In genomic region chr3:22372292-22372949, GRCh38 we compare ENCODE assay signal across 11 cellular contexts.
DNase-seq lines count a peak whose midpoint lies in the region; ATAC-seq and TF ChIP-seq lines count a peak whose summit lies in the region.
"Had no signal": no experiment of that assay in that cellular context is flagged by ENCODE, and none has a peak within 500 bp of the region (broad histone marks: within the 10 kb centered on the region; RNA-seq: fewer than 3 reads in every experiment).

No MANE protein-coding gene starts in this region.

- H2AFZ ChIP-seq in SK-N-SH (ENCODE audit: low read depth) = no peak overlapping the region

- no peak for TF ChIP-seq CTCF in SK-N-SH (IDR thresholded peaks at IDR 0.05)

- intact Hi-C loops in Right ventricle myocardium superior (cut with DNase I) = no loop called here
- intact Hi-C loops in posterior cingulate gyrus (cut with DNase I) = no loop called here

- no peaks in the 10 kb centered on the region for H3K9me3 ChIP-seq in ES-I3 (ENCODE audit: control insufficient read depth, insufficient read depth, low read length)
- H3K9me3 ChIP-seq in SK-N-SH = no peaks in the 10 kb centered on the region
- H3K9me3 ChIP-seq: SJCRH30 had no signal

- H3K27me3 ChIP-seq in SK-N-SH (ENCODE audit: insufficient read depth) = peaks cover 5% of the 10 kb centered on the region; the same call in 1 of the 2 replicates

- no peaks in the 10 kb centered on the region for H3K79me2 ChIP-seq in SK-N-SH (ENCODE audit: insufficient read depth)

- H3K4me2 ChIP-seq in SK-N-SH = peak overlapping the region; percentile 60; the same call in 1 of the 2 replicates

- no peaks in the 10 kb centered on the region for H3K36me3 ChIP-seq in ES-I3 (ENCODE audit: insufficient read depth, low read length)
- no peaks in the 10 kb centered on the region for H3K36me3 ChIP-seq in SK-N-SH (replicated peaks in 1 of 2; ENCODE audit: control insufficient read depth in 1 of 2, insufficient read depth in 2 of 2, low read length in 1 of 2)
- H3K36me3 ChIP-seq: SJCRH30 had no signal

- H3K9ac ChIP-seq in ES-I3 (ENCODE audit: low read depth, low read length) (peak overlapping the region; percentile 60; the same call in 1 of the 2 replicates), SK-N-SH (no peak overlapping the region)

- H3K4me1 ChIP-seq in ES-I3 (ENCODE audit: insufficient read depth, low read length) = peaks cover 3% of the 10 kb centered on the region; the same call in 1 of the 2 replicates
- H3K4me1 ChIP-seq in SK-N-SH (ENCODE audit: control insufficient read depth in 1 of 2, insufficient read depth in 2 of 2, low read depth in 1 of 2, low read length in 1 of 2) = peaks cover 0 to 5% of the 10 kb centered on the region in 2 experiments; a peak in 2 of 4 replicates
- H3K4me1 ChIP-seq: SJCRH30 had no signal

- CTCF ChIA-PET in SK-N-SH (lab: Yijun Ruan, JAX) = interaction anchor here (0.9 to 1.2 kb wide), 3 partner anchors 9 to 588 kb away, joined by 3 read pairs; no protein-coding TSS in a partner anchor

- 15% methylated on average over 38 of the region's 70 CpGs for WGBS in SK-N-SH (ENCODE audit: low lambda C conversion rate)

- no peak for TF ChIP-seq RAD21 in SK-N-SH (IDR thresholded peaks at IDR 0.05; ENCODE audit: low read length)

- peaks cover 4% of the 10 kb centered on the region for H3F3A ChIP-seq in SK-N-SH (replicated peaks; ENCODE audit: insufficient read depth)

- POLR2A ChIA-PET in SK-N-SH (lab: Yijun Ruan, JAX) = no interaction called here

- TF ChIP-seq EP300 in SK-N-SH (IDR thresholded peaks at IDR 0.05; ENCODE audit: borderline replicate concordance in 1 of 2, low read depth in 1 of 2, low read length in 1 of 2) = no peak

- H3K4me3 ChIP-seq in SK-N-SH (ENCODE audit: low read depth in 2 of 2, low read length in 1 of 2) = peak overlapping the region; percentile 41 to 45; a peak in 3 of 4 replicates
- H3K4me3 ChIP-seq: SJCRH30 had no signal

- no peaks in the 10 kb centered on the region for H4K20me1 ChIP-seq in SK-N-SH (ENCODE audit: insufficient read depth)

- no peaks in the 10 kb centered on the region for H3K9me2 ChIP-seq in SK-N-SH

- ATAC-seq in Right ventricle myocardium superior (ENCODE audit: poor library complexity) (peak; percentile 53), GM18520 (IDR thresholded peaks at IDR 0.05; ENCODE audit: unreplicated experiment) (no peak), HG03159 (IDR thresholded peaks at IDR 0.05; ENCODE audit: unreplicated experiment) (no peak)

- DNase-seq in SK-N-SH (peak; percentile 81), Right ventricle myocardium superior (peak; percentile 30), posterior cingulate gyrus (peak in 6 of 10 donors; percentile 5 to 83 (median 46)), NAMALWA (ENCODE audit: low spot score) (no peak), SKM-1 treated with dmso at 0.1 percent for 144 hours (lab: John Stamatoyannopoulos, UW; ENCODE audit: unreplicated experiment) (no peak)
- DNase-seq: activated T-cell treated with anti-CD3 and anti-CD28 coated beads, Interleukin-2, amount 50 U/mL, for 4 hours; SJCRH30; stimulated activated CD4-positive, alpha-beta T cell treated with anti-CD3 and anti-CD28 coated beads, Interleukin-12 subunit alpha, Interleukin-12 subunit beta, amount 100 ng/mL, for 4 hours had no signal

- H3K27ac ChIP-seq in SK-N-SH (ENCODE audit: low read depth in 2 of 2, low read length in 1 of 2) = no peak overlapping the region
- H3K27ac ChIP-seq: SJCRH30 had no signal

TF ChIP-seq in SK-N-SH, 30 proteins besides CTCF, POLR2A, EP300 and RAD21 (continues in another document):
- TF ChIP-seq, protein P1, sequence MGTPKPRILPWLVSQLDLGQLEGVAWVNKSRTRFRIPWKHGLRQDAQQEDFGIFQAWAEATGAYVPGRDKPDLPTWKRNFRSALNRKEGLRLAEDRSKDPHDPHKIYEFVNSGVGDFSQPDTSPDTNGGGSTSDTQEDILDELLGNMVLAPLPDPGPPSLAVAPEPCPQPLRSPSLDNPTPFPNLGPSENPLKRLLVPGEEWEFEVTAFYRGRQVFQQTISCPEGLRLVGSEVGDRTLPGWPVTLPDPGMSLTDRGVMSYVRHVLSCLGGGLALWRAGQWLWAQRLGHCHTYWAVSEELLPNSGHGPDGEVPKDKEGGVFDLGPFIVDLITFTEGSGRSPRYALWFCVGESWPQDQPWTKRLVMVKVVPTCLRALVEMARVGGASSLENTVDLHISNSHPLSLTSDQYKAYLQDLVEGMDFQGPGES (IDR thresholded peaks at IDR 0.05; ENCODE audit: low read depth, low read length) = no peak
- TF ChIP-seq RXRA (IDR thresholded peaks at IDR 0.05; ENCODE audit: borderline replicate concordance, low read depth) (no peak), FOXM1 (IDR thresholded peaks at IDR 0.05; ENCODE audit: low read depth) (no peak), TCF12 (IDR thresholded peaks at IDR 0.05) (no peak), FOXJ3 (CRISPR knock-in tag; IDR thresholded peaks at IDR 0.05) (no peak), YY1 (IDR thresholded peaks at IDR 0.05; ENCODE audit: low read depth) (no peak), JUND (IDR thresholded peaks at IDR 0.05) (no peak), ZBTB33 (IDR thresholded peaks at IDR 0.05; ENCODE audit: borderline replicate concordance, low read depth) (no peak), RFX5 (IDR thresholded peaks at IDR 0.05; ENCODE audit: low read length) (no peak), NRF1 (IDR thresholded peaks at IDR 0.05; ENCODE audit: low read depth, low read length) (no peak), POLR2AphosphoS5 (IDR thresholded peaks at IDR 0.05; ENCODE audit: low read depth, low read length) (no peak), MEF2A (IDR thresholded peaks at IDR 0.05; ENCODE audit: borderline replicate concordance, low read depth) (no peak), GATA2 (CRISPR knock-in tag; IDR thresholded peaks at IDR 0.05) (no peak), TAF1 (IDR thresholded peaks at IDR 0.05; ENCODE audit: borderline replicate concordance, low read depth, low read length) (no peak), USF1 (IDR thresholded peaks at IDR 0.05; ENCODE audit: borderline replicate concordance, low read depth) (no peak), CHD2 (IDR thresholded peaks at IDR 0.05; ENCODE audit: low read length, partially characterized antibody) (no peak), SIN3A (IDR thresholded peaks at IDR 0.05; ENCODE audit: borderline replicate concordance, low read depth, low read length) (no peak)
- TF ChIP-seq, protein P2, sequence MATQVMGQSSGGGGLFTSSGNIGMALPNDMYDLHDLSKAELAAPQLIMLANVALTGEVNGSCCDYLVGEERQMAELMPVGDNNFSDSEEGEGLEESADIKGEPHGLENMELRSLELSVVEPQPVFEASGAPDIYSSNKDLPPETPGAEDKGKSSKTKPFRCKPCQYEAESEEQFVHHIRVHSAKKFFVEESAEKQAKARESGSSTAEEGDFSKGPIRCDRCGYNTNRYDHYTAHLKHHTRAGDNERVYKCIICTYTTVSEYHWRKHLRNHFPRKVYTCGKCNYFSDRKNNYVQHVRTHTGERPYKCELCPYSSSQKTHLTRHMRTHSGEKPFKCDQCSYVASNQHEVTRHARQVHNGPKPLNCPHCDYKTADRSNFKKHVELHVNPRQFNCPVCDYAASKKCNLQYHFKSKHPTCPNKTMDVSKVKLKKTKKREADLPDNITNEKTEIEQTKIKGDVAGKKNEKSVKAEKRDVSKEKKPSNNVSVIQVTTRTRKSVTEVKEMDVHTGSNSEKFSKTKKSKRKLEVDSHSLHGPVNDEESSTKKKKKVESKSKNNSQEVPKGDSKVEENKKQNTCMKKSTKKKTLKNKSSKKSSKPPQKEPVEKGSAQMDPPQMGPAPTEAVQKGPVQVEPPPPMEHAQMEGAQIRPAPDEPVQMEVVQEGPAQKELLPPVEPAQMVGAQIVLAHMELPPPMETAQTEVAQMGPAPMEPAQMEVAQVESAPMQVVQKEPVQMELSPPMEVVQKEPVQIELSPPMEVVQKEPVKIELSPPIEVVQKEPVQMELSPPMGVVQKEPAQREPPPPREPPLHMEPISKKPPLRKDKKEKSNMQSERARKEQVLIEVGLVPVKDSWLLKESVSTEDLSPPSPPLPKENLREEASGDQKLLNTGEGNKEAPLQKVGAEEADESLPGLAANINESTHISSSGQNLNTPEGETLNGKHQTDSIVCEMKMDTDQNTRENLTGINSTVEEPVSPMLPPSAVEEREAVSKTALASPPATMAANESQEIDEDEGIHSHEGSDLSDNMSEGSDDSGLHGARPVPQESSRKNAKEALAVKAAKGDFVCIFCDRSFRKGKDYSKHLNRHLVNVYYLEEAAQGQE (IDR thresholded peaks at IDR 0.05; ENCODE audit: low read depth, low read length) = no peak
- TF ChIP-seq, protein P3, sequence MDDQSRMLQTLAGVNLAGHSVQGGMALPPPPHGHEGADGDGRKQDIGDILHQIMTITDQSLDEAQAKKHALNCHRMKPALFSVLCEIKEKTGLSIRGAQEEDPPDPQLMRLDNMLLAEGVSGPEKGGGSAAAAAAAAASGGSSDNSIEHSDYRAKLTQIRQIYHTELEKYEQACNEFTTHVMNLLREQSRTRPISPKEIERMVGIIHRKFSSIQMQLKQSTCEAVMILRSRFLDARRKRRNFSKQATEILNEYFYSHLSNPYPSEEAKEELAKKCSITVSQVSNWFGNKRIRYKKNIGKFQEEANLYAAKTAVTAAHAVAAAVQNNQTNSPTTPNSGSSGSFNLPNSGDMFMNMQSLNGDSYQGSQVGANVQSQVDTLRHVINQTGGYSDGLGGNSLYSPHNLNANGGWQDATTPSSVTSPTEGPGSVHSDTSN (IDR thresholded peaks at IDR 0.05) = no peak

Comparison
In these comparisons a context has a peak if more than half of its experiments do, and no peak if none do; other contexts are left out.
1. DNase-seq: peak in SK-N-SH (single experiment), Right ventricle myocardium superior (single experiment) and posterior cingulate gyrus (6 of 10); none in NAMALWA (single experiment) and SKM-1 treated with dmso at 0.1 percent for 144 hours (single experiment).